In the genomic region with DNA sequence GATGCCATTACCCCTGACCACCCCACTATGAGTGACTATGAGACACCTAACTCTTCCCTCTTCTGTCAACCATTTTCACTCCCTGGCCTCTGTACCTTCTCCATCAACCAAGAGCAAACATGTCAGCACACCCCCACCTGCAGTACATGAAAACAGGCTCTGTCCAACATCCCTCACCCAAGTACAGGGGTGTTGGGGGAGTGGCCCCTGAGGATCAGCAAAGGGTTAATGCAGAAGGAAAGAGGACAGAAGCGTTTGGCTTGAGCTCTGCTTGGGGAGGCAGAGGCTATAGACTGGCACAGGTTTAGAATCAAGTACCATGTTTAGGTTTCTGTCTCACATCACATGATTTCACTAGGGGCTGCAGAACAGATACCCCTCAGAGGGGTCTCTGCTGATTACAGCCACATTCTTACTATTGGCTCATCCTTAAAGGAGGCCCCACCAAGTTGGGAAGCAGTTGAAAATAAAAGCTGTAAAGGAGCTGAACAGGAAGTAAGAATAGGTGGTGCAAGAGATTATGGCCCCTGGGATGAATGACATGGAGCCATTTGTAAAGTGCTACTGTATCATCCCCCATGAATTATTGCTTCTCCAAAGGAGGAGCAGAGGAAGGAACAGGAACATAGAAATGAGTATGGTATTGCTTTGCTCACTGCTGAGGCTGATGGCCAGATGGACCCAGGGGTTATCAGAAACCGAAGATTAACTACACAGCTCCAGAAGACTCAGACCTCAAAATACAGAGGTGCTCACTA, we compare ENCODE assay signal across 14 cellular contexts. TPM values are rescaled to one million over a fixed set of nuclear protein-coding genes. Genes with fewer than 3 reads are reported as not detected.
DNase-seq lines count a peak whose midpoint lies in the region; ATAC-seq and FAIRE-seq lines count a peak whose summit lies in the region.
"Had no signal": no experiment of that assay in that cellular context is flagged by ENCODE, and none has a peak within 500 bp of the region (broad histone marks: within the 10 kb centered on the region; RNA-seq: fewer than 3 reads in every experiment).

No MANE protein-coding gene starts in this region.

- H3K9me3 Mint-ChIP-seq in activated CD4-positive, alpha-beta memory T cell treated with anti-CD3 and anti-CD28 coated beads, Interleukin-2, amount 10 ng/mL, durations not matched to agents 7 days and 5 days, result no peaks in the 10 kb centered on the region
- H3K9me3 Mint-ChIP-seq in activated CD4-positive, alpha-beta memory T cell treated with anti-CD3 and anti-CD28 coated beads for 36 hours, result no peaks in the 10 kb centered on the region
- H3K9me3 Mint-ChIP-seq in activated T-helper 2 cell treated with anti-CD3 and anti-CD28 coated beads, Interferon-gamma antibody, Interleukin-2, Interleukin-4, amounts not matched to agents 10 μg/mL and 5 μg/mL and 100 μg/mL, durations not matched to agents 14 hours and 24 hours and 36 hours, result no peaks in the 10 kb centered on the region
- no peaks in the 10 kb centered on the region for H3K9me3 Mint-ChIP-seq in natural killer cell treated with Interleukin-12 subunit alpha and Interleukin-12 subunit beta and Interleukin-15 and Interleukin-18, amount 100 ng/mL, for 72 hours

- H3K4me1 ChIP-seq in Karpas-422 (ENCODE audit: low read length) (peaks cover 44% of the 10 kb centered on the region), small intestine (ENCODE audit: control insufficient read depth in 2 of 2, insufficient read depth in 1 of 2, low read depth in 1 of 2, low read length in 1 of 2) (no peaks in the 10 kb centered on the region)

- no peak for ATAC-seq in natural killer cell treated with Interleukin-12 subunit alpha and Interleukin-12 subunit beta and Interleukin-15 and Interleukin-18, amount 100 ng/mL, for 72 hours
- no peak for ATAC-seq in HG03520 (IDR thresholded peaks at IDR 0.05; ENCODE audit: unreplicated experiment)
- ATAC-seq: foreskin keratinocyte had no signal

- H3K9ac ChIP-seq in Karpas-422 (ENCODE audit: low read length), result no peak overlapping the region; the same call in 1 of the 2 replicates

- H4K20me1 ChIP-seq in Karpas-422 (ENCODE audit: insufficient read depth, low read depth, low read length), result no peaks in the 10 kb centered on the region

- no peaks in the 10 kb centered on the region for H3K9me2 ChIP-seq in Karpas-422 (replicated peaks; ENCODE audit: insufficient read depth, low read length)

- no peak overlapping the region for H3K4me2 ChIP-seq in Karpas-422 (ENCODE audit: low read depth, low read length, poor library complexity, severe bottlenecking)

- H3K27me3 ChIP-seq in Karpas-422 (ENCODE audit: low read length), result no peaks in the 10 kb centered on the region
- no peaks in the 10 kb centered on the region for H3K27me3 ChIP-seq in small intestine (ENCODE audit: control insufficient read depth in 2 of 2, insufficient read depth in 2 of 2, low read length in 2 of 2)
- H3K27me3 ChIP-seq: foreskin keratinocyte had no signal

- DNase-seq in activated CD4-positive, alpha-beta memory T cell treated with anti-CD3 and anti-CD28 coated beads, Interleukin-2, amount 10 ng/mL, durations not matched to agents 7 days and 5 days, result no peak
- no peak for DNase-seq in activated CD4-positive, alpha-beta memory T cell treated with anti-CD3 and anti-CD28 coated beads for 36 hours
- DNase-seq in Karpas-422 (no peak), small intestine (no peak)
- no peak for DNase-seq in activated T-helper 2 cell treated with anti-CD3 and anti-CD28 coated beads, Interferon-gamma antibody, Interleukin-2, Interleukin-4, amounts not matched to agents 10 μg/mL and 5 μg/mL and 100 μg/mL, durations not matched to agents 14 hours and 24 hours and 36 hours (ENCODE audit: low spot score)
- DNase-seq in natural killer cell treated with Interleukin-12 subunit alpha and Interleukin-12 subunit beta and Interleukin-15 and Interleukin-18, amount 100 ng/mL, for 72 hours (ENCODE audit: low spot score), result no peak
- DNase-seq in stimulated activated naive CD4-positive, alpha-beta T cell treated with Interleukin-2 at 50 U/mL for 16 hours (lab: John Stamatoyannopoulos, UW), result no peak
- DNase-seq: ACHN; DMS 273 treated with DMSO at 0.1 percent for 48 hours; effector CD8-positive, alpha-beta T cell; foreskin keratinocyte; NCI-H1436 had no signal

- no peak overlapping the region for H2AFZ ChIP-seq in Karpas-422 (ENCODE audit: low read length)

- H3K27ac Mint-ChIP-seq in activated CD4-positive, alpha-beta memory T cell treated with anti-CD3 and anti-CD28 coated beads, Interleukin-2, amount 10 ng/mL, durations not matched to agents 7 days and 5 days, result peak overlapping the region; percentile 5
- no peak overlapping the region for H3K27ac Mint-ChIP-seq in activated CD4-positive, alpha-beta memory T cell treated with anti-CD3 and anti-CD28 coated beads for 36 hours
- H3K27ac Mint-ChIP-seq in activated T-helper 2 cell treated with anti-CD3 and anti-CD28 coated beads, Interferon-gamma antibody, Interleukin-2, Interleukin-4, amounts not matched to agents 10 μg/mL and 5 μg/mL and 100 μg/mL, durations not matched to agents 14 hours and 24 hours and 36 hours, result no peak overlapping the region
- H3K27ac Mint-ChIP-seq in natural killer cell treated with Interleukin-12 subunit alpha and Interleukin-12 subunit beta and Interleukin-15 and Interleukin-18, amount 100 ng/mL, for 72 hours, result peak overlapping the region; percentile 26 to 38
- H3K27ac Mint-ChIP-seq: progenitor cell of endocrine pancreas had no signal

- peaks cover 28% of the 10 kb centered on the region for H3K79me2 ChIP-seq in Karpas-422 (ENCODE audit: low read length)

- H3K4me3 ChIP-seq in Karpas-422 (ENCODE audit: low read length), result no peak overlapping the region
- no peak overlapping the region for H3K4me3 ChIP-seq in small intestine (ENCODE audit: low read depth in 1 of 2, low read length in 2 of 2)

- H3K36me3 Mint-ChIP-seq in activated CD4-positive, alpha-beta memory T cell treated with anti-CD3 and anti-CD28 coated beads, Interleukin-2, amount 10 ng/mL, durations not matched to agents 7 days and 5 days (ENCODE audit: low read depth), result peaks cover 59% of the 10 kb centered on the region
- peaks cover 40% of the 10 kb centered on the region for H3K36me3 Mint-ChIP-seq in activated CD4-positive, alpha-beta memory T cell treated with anti-CD3 and anti-CD28 coated beads for 36 hours
- H3K36me3 Mint-ChIP-seq in activated T-helper 2 cell treated with anti-CD3 and anti-CD28 coated beads, Interferon-gamma antibody, Interleukin-2, Interleukin-4, amounts not matched to agents 10 μg/mL and 5 μg/mL and 100 μg/mL, durations not matched to agents 14 hours and 24 hours and 36 hours (ENCODE audit: low read depth), result peaks cover 53% of the 10 kb centered on the region
- peaks cover 18% of the 10 kb centered on the region for H3K36me3 Mint-ChIP-seq in natural killer cell treated with Interleukin-12 subunit alpha and Interleukin-12 subunit beta and Interleukin-15 and Interleukin-18, amount 100 ng/mL, for 72 hours

- 0 out of 2 replicates have a peak overlapping the region, but pooled peaks have one; percentile 23 for H3K27ac ChIP-seq in Karpas-422 (ENCODE audit: low read length)
- H3K27ac ChIP-seq in small intestine (ENCODE audit: low read depth in 1 of 2, low read length in 1 of 2), result peak overlapping the region in 1 of 2 donors; percentile 29
- H3K27ac ChIP-seq: foreskin keratinocyte had no signal

- intact Hi-C loops in activated CD4-positive, alpha-beta memory T cell treated with anti-CD3 and anti-CD28 coated beads for 36 hours (cut with micrococcal nuclease), result loop anchor here (5.0 kb wide), 1 partner anchor 242 kb away; a partner anchor contains a TSS
- intact Hi-C loops in activated T-helper 2 cell treated with anti-CD3 and anti-CD28 coated beads, Interferon-gamma antibody, Interleukin-2, Interleukin-4, amounts not matched to agents 10 μg/mL and 5 μg/mL and 100 μg/mL, durations not matched to agents 14 hours and 24 hours and 36 hours (cut with micrococcal nuclease), result loop anchor here (5.0 to 10.0 kb wide), 3 partner anchors 97 to 415 kb away; a partner anchor contains a TSS

- no peaks in the 10 kb centered on the region for H3K27me3 Mint-ChIP-seq in activated CD4-positive, alpha-beta memory T cell treated with anti-CD3 and anti-CD28 coated beads, Interleukin-2, amount 10 ng/mL, durations not matched to agents 7 days and 5 days
- no peaks in the 10 kb centered on the region for H3K27me3 Mint-ChIP-seq in activated CD4-positive, alpha-beta memory T cell treated with anti-CD3 and anti-CD28 coated beads for 36 hours
- no peaks in the 10 kb centered on the region for H3K27me3 Mint-ChIP-seq in activated T-helper 2 cell treated with anti-CD3 and anti-CD28 coated beads, Interferon-gamma antibody, Interleukin-2, Interleukin-4, amounts not matched to agents 10 μg/mL and 5 μg/mL and 100 μg/mL, durations not matched to agents 14 hours and 24 hours and 36 hours (ENCODE audit: low read depth)
- no peaks in the 10 kb centered on the region for H3K27me3 Mint-ChIP-seq in natural killer cell treated with Interleukin-12 subunit alpha and Interleukin-12 subunit beta and Interleukin-15 and Interleukin-18, amount 100 ng/mL, for 72 hours
- H3K27me3 Mint-ChIP-seq: progenitor cell of endocrine pancreas had no signal

- peak overlapping the region; percentile 11 for H3K4me3 Mint-ChIP-seq in activated CD4-positive, alpha-beta memory T cell treated with anti-CD3 and anti-CD28 coated beads, Interleukin-2, amount 10 ng/mL, durations not matched to agents 7 days and 5 days
- no peak overlapping the region for H3K4me3 Mint-ChIP-seq in activated CD4-positive, alpha-beta memory T cell treated with anti-CD3 and anti-CD28 coated beads for 36 hours
- peak overlapping the region; percentile 4 for H3K4me3 Mint-ChIP-seq in activated T-helper 2 cell treated with anti-CD3 and anti-CD28 coated beads, Interferon-gamma antibody, Interleukin-2, Interleukin-4, amounts not matched to agents 10 μg/mL and 5 μg/mL and 100 μg/mL, durations not matched to agents 14 hours and 24 hours and 36 hours (ENCODE audit: low read depth)
- peak overlapping the region; percentile 54 for H3K4me3 Mint-ChIP-seq in natural killer cell treated with Interleukin-12 subunit alpha and Interleukin-12 subunit beta and Interleukin-15 and Interleukin-18, amount 100 ng/mL, for 72 hours

- peaks cover 33% of the 10 kb centered on the region for H3K4me1 Mint-ChIP-seq in activated CD4-positive, alpha-beta memory T cell treated with anti-CD3 and anti-CD28 coated beads, Interleukin-2, amount 10 ng/mL, durations not matched to agents 7 days and 5 days
- H3K4me1 Mint-ChIP-seq in activated CD4-positive, alpha-beta memory T cell treated with anti-CD3 and anti-CD28 coated beads for 36 hours (ENCODE audit: low read depth), result peaks cover 21% of the 10 kb centered on the region
- peaks cover 18% of the 10 kb centered on the region for H3K4me1 Mint-ChIP-seq in activated T-helper 2 cell treated with anti-CD3 and anti-CD28 coated beads, Interferon-gamma antibody, Interleukin-2, Interleukin-4, amounts not matched to agents 10 μg/mL and 5 μg/mL and 100 μg/mL, durations not matched to agents 14 hours and 24 hours and 36 hours (ENCODE audit: low read depth)
- H3K4me1 Mint-ChIP-seq in natural killer cell treated with Interleukin-12 subunit alpha and Interleukin-12 subunit beta and Interleukin-15 and Interleukin-18, amount 100 ng/mL, for 72 hours (ENCODE audit: low read depth in 2 of 2), result peaks cover 32 to 34% of the 10 kb centered on the region in 2 donors

- FAIRE-seq in small intestine (lab: Jason Lieb, UNC), result no peak

- POLR2A ChIA-PET in activated CD4-positive, alpha-beta memory T cell treated with anti-CD3 and anti-CD28 coated beads, Interleukin-2, amount 10 ng/mL, durations not matched to agents 7 days and 5 days (lab: Charles Lee), result interaction anchor here (9.9 kb wide), 1 partner anchor 14 kb away, joined by 109 read pairs; a partner anchor contains a TSS
- POLR2A ChIA-PET in activated CD4-positive, alpha-beta memory T cell treated with anti-CD3 and anti-CD28 coated beads for 36 hours (lab: Charles Lee), result no interaction called here

- CTCF ChIA-PET in activated CD4-positive, alpha-beta memory T cell treated with anti-CD3 and anti-CD28 coated beads, Interleukin-2, amount 10 ng/mL, durations not matched to agents 7 days and 5 days (lab: Charles Lee), result interaction anchor here (1.0 to 3.6 kb wide), 3 partner anchors 19 to 99 kb away, joined by 3 to 70 read pairs (median 62); a partner anchor contains a TSS
- CTCF ChIA-PET in activated CD4-positive, alpha-beta memory T cell treated with anti-CD3 and anti-CD28 coated beads for 36 hours (lab: Charles Lee), result interaction anchor here (0.6 to 4.1 kb wide), 5 partner anchors 16 to 183 kb away, joined by 3 to 42 read pairs (median 4); a partner anchor contains a TSS

- H3K36me3 ChIP-seq in Karpas-422 (ENCODE audit: insufficient read depth, low read length), result peaks cover 20% of the 10 kb centered on the region
- peaks cover 10 to 21% of the 10 kb centered on the region in 2 donors for H3K36me3 ChIP-seq in small intestine (ENCODE audit: control insufficient read depth in 2 of 2, insufficient read depth in 2 of 2, low read length in 2 of 2)

- WGBS in small intestine, 3 donors, result 46 to 57% (median 50%) methylated on average over 2 of the region's 2 CpGs

- no peaks in the 10 kb centered on the region for H3K9me3 ChIP-seq in Karpas-422 (ENCODE audit: low read length)
- no peaks in the 10 kb centered on the region for H3K9me3 ChIP-seq in small intestine (ENCODE audit: control insufficient read depth, low read depth)

RNA-seq across cellular contexts. Expression of a gene that starts 2.4 kb away (rescaled TPM):
- total RNA-seq in activated CD4-positive, alpha-beta memory T cell treated with anti-CD3 and anti-CD28 coated beads, Interleukin-2, amount 10 ng/mL, durations not matched to agents 7 days and 5 days, result 10 to 100 TPM; 14.7 to 16.1 TPM
- total RNA-seq in activated CD4-positive, alpha-beta memory T cell treated with anti-CD3 and anti-CD28 coated beads for 36 hours, result 10 to 100 TPM; 26.4 to 29.4 TPM
- total RNA-seq in Karpas-422 (2014; rRNA removed; shearing (Covaris generic); ENCODE audit: low replicate concordance), result 5.3 and 7.9 TPM in 2 replicates
- total RNA-seq in activated T-helper 2 cell treated with anti-CD3 and anti-CD28 coated beads, Interferon-gamma antibody, Interleukin-2, Interleukin-4, amounts not matched to agents 10 μg/mL and 5 μg/mL and 100 μg/mL, durations not matched to agents 14 hours and 24 hours and 36 hours, result 23.3 and 26.6 TPM in 2 replicates
- total RNA-seq in natural killer cell treated with Interleukin-12 subunit alpha and Interleukin-12 subunit beta and Interleukin-15 and Interleukin-18, amount 100 ng/mL, for 72 hours, result 10 to 100 TPM; 20.7 to 41.3 TPM
- polyA plus RNA-seq in small intestine, result 1 to 10 TPM in 2 of 3 donors, under 1 TPM in 1; 0.89 to 5.1 (median 1.9) TPM

RNA-seq across cellular contexts. Expression of a gene that starts 13.1 kb away (rescaled TPM):
- 10 to 100 TPM; 52.2 to 53.8 TPM for total RNA-seq in activated CD4-positive, alpha-beta memory T cell treated with anti-CD3 and anti-CD28 coated beads, Interleukin-2, amount 10 ng/mL, durations not matched to agents 7 days and 5 days
- total RNA-seq in activated CD4-positive, alpha-beta memory T cell treated with anti-CD3 and anti-CD28 coated beads for 36 hours, result 10 to 100 TPM; 38.4 to 39.7 TPM
- 33.0 and 42.4 TPM in 2 replicates for total RNA-seq in Karpas-422 (2014; rRNA removed; shearing (Covaris generic); ENCODE audit: low replicate concordance)
- total RNA-seq in activated T-helper 2 cell treated with anti-CD3 and anti-CD28 coated beads, Interferon-gamma antibody, Interleukin-2, Interleukin-4, amounts not matched to agents 10 μg/mL and 5 μg/mL and 100 μg/mL, durations not matched to agents 14 hours and 24 hours and 36 hours, result 54.8 and 60.0 TPM in 2 replicates
- 10 to 100 TPM; 66.8 to 68.4 TPM for total RNA-seq in natural killer cell treated with Interleukin-12 subunit alpha and Interleukin-12 subunit beta and Interleukin-15 and Interleukin-18, amount 100 ng/mL, for 72 hours
- 100 to 1,000 TPM in 2 of 3 donors, 10 to 100 TPM in 1; 58.1 to 144 (median 121) TPM for polyA plus RNA-seq in small intestine

RNA-seq across cellular contexts. Expression of a gene that starts 18.0 kb away (rescaled TPM):
- total RNA-seq in activated CD4-positive, alpha-beta memory T cell treated with anti-CD3 and anti-CD28 coated beads, Interleukin-2, amount 10 ng/mL, durations not matched to agents 7 days and 5 days, result 10 to 100 TPM; 80.1 to 84.3 TPM
- 100 to 1,000 TPM in 1 of 2 experiments, 10 to 100 TPM in 1; 92.8 to 103 TPM for total RNA-seq in activated CD4-positive, alpha-beta memory T cell treated with anti-CD3 and anti-CD28 coated beads for 36 hours
- total RNA-seq in Karpas-422 (2014; rRNA removed; shearing (Covaris generic); ENCODE audit: low replicate concordance), result 46.7 and 56.2 TPM in 2 replicates
- 90.6 and 91.6 TPM in 2 replicates for total RNA-seq in activated T-helper 2 cell treated with anti-CD3 and anti-CD28 coated beads, Interferon-gamma antibody, Interleukin-2, Interleukin-4, amounts not matched to agents 10 μg/mL and 5 μg/mL and 100 μg/mL, durations not matched to agents 14 hours and 24 hours and 36 hours
- total RNA-seq in natural killer cell treated with Interleukin-12 subunit alpha and Interleukin-12 subunit beta and Interleukin-15 and Interleukin-18, amount 100 ng/mL, for 72 hours, result 100 to 1,000 TPM in 1 of 2 donors, 10 to 100 TPM in 1; 83.4 to 126 TPM
- polyA plus RNA-seq in small intestine, result 100 to 1,000 TPM in 2 of 3 donors, 10 to 100 TPM in 1; 93.7 to 153 (median 109) TPM

RNA-seq across cellular contexts. Expression of a gene that starts 27.2 kb away (rescaled TPM):
- under 1 TPM; 0.73 to 0.76 TPM for total RNA-seq in activated CD4-positive, alpha-beta memory T cell treated with anti-CD3 and anti-CD28 coated beads, Interleukin-2, amount 10 ng/mL, durations not matched to agents 7 days and 5 days
- total RNA-seq in activated CD4-positive, alpha-beta memory T cell treated with anti-CD3 and anti-CD28 coated beads for 36 hours, result under 1 TPM; 0.44 to 0.52 TPM
- total RNA-seq in Karpas-422 (2014; rRNA removed; shearing (Covaris generic); ENCODE audit: low replicate concordance), result 0.22 and 1.3 TPM in 2 replicates
- 0.91 and 1.4 TPM in 2 replicates for total RNA-seq in activated T-helper 2 cell treated with anti-CD3 and anti-CD28 coated beads, Interferon-gamma antibody, Interleukin-2, Interleukin-4, amounts not matched to agents 10 μg/mL and 5 μg/mL and 100 μg/mL, durations not matched to agents 14 hours and 24 hours and 36 hours
- total RNA-seq in natural killer cell treated with Interleukin-12 subunit alpha and Interleukin-12 subunit beta and Interleukin-15 and Interleukin-18, amount 100 ng/mL, for 72 hours, result 1 to 10 TPM in 1 of 2 donors, under 1 TPM in 1; 0.71 to 1.6 TPM
- polyA plus RNA-seq in small intestine, result 1 to 10 TPM; 2.0 to 2.7 (median 2.4) TPM

RNA-seq across cellular contexts. Expression of a gene that starts 29.2 kb away (rescaled TPM):
- total RNA-seq in activated CD4-positive, alpha-beta memory T cell treated with anti-CD3 and anti-CD28 coated beads, Interleukin-2, amount 10 ng/mL, durations not matched to agents 7 days and 5 days, result 10 to 100 TPM; 73.9 to 75.5 TPM
- 10 to 100 TPM; 33.7 to 35.3 TPM for total RNA-seq in activated CD4-positive, alpha-beta memory T cell treated with anti-CD3 and anti-CD28 coated beads for 36 hours
- total RNA-seq in Karpas-422 (2014; rRNA removed; shearing (Covaris generic); ENCODE audit: low replicate concordance), result 37.4 and 39.5 TPM in 2 replicates
- 37.7 and 39.0 TPM in 2 replicates for total RNA-seq in activated T-helper 2 cell treated with anti-CD3 and anti-CD28 coated beads, Interferon-gamma antibody, Interleukin-2, Interleukin-4, amounts not matched to agents 10 μg/mL and 5 μg/mL and 100 μg/mL, durations not matched to agents 14 hours and 24 hours and 36 hours
- total RNA-seq in natural killer cell treated with Interleukin-12 subunit alpha and Interleukin-12 subunit beta and Interleukin-15 and Interleukin-18, amount 100 ng/mL, for 72 hours, result 10 to 100 TPM; 52.9 to 67.3 TPM
- polyA plus RNA-seq in small intestine, result 10 to 100 TPM in 2 of 3 donors, 1 to 10 TPM in 1; 8.4 to 20.4 (median 13.6) TPM

Comparison
In these comparisons a context has a peak if more than half of its experiments do, and no peak if none do; other contexts are left out.
1. H3K27ac Mint-ChIP-seq: peak in activated CD4-positive, alpha-beta memory T cell treated with anti-CD3 and anti-CD28 coated beads, Interleukin-2, amount 10 ng/mL, durations not matched to agents 7 days and 5 days (single experiment) and natural killer cell treated with Interleukin-12 subunit alpha and Interleukin-12 subunit beta and Interleukin-15 and Interleukin-18, amount 100 ng/mL, for 72 hours (2 of 2); none in activated CD4-positive, alpha-beta memory T cell treated with anti-CD3 and anti-CD28 coated beads for 36 hours (single experiment) and activated T-helper 2 cell treated with anti-CD3 and anti-CD28 coated beads, Interferon-gamma antibody, Interleukin-2, Interleukin-4, amounts not matched to agents 10 μg/mL and 5 μg/mL and 100 μg/mL, durations not matched to agents 14 hours and 24 hours and 36 hours (single experiment).